Comparison of ENCODE assay signal across 27 cellular contexts in the genomic region with DNA sequence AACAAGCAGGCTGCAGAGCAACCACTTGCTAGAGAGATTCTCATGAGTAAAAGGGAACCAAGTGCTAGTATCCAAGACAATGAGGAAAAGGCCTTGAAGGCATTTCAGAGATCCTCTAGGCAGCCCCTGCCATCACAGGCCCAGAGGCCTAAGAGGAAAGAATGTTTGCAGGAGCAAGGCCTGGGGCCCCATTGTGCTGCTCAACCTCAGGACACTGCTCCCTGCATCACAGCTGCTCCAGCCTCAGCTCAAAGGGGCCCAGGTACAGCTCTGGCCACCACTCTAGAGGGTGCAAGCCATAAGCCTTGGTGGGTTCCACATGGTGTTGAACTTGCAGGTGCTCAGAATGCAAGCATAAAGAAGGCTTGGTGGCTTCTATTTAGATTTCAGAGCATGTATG.
"Had no signal": no experiment of that assay in that cellular context is flagged by ENCODE, and none has a peak within 500 bp of the region (broad histone marks: within the 10 kb centered on the region; RNA-seq: fewer than 3 reads in every experiment).

No MANE protein-coding gene starts in this region.

- ATAC-seq: heart right ventricle; left cardiac atrium; left lobe of liver; lower lobe of right lung; natural killer cell; right lobe of liver; stimulated activated effector memory CD8-positive, alpha-beta T cell treated with anti-CD3 and anti-CD28 coated beads, Interleukin-12 subunit alpha, Interleukin-12 subunit beta, amount 100 ng/mL, for 72 hours; upper lobe of right lung had no signal

- H3K4me2 ChIP-seq: hepatocyte, neural progenitor cell had no signal

- DNase-seq: heart right ventricle; kidney glomerular epithelial cell; left cardiac atrium; lower lobe of right lung; mammary epithelial cell; mesenchymal stem cell; naive B cell; natural killer cell; nephron progenitor cell; ovary; right lobe of liver; stimulated activated CD4-positive, alpha-beta T cell treated with anti-CD3 and anti-CD28 coated beads, Interleukin-12 subunit alpha, Interleukin-12 subunit beta, amount 100 ng/mL, for 4 hours; stimulated activated CD4-positive, alpha-beta T cell treated with anti-CD3 and anti-CD28 coated beads, Interleukin-4, amount 100 ng/mL, for 24 hours; stimulated activated naive CD4-positive, alpha-beta T cell; trophoblast cell; upper lobe of right lung had no signal

- H2AFZ ChIP-seq: hepatocyte, neural progenitor cell had no signal

- H3K4me1 ChIP-seq: heart right ventricle, lower lobe of right lung, neural progenitor cell, right atrium auricular region, right lobe of liver, tibial artery, upper lobe of right lung had no signal

- H3K9ac ChIP-seq: neural progenitor cell had no signal

- H3K27me3 ChIP-seq: hepatocyte, neural progenitor cell, ovary, right atrium auricular region, right lobe of liver, suprapubic skin, upper lobe of right lung had no signal

- H3K4me3 ChIP-seq: heart right ventricle, hepatocyte, lower lobe of right lung, neural progenitor cell, ovary, right atrium auricular region, right lobe of liver, skin epidermis, suprapubic skin, thoracic aorta, tibial artery, upper lobe of right lung had no signal

- H3K27ac ChIP-seq: heart right ventricle, hepatocyte, lower lobe of right lung, neural progenitor cell, ovary, right atrium auricular region, right lobe of liver, skin epidermis, suprapubic skin, thoracic aorta, tibial artery, upper lobe of right lung had no signal

- H3K79me2 ChIP-seq: hepatocyte had no signal

- H3K36me3 ChIP-seq: heart right ventricle, lower lobe of right lung, neural progenitor cell, ovary, right atrium auricular region, right lobe of liver, suprapubic skin, thoracic aorta, tibial artery, upper lobe of right lung had no signal

- H3K9me3 ChIP-seq: lower lobe of right lung, ovary, right lobe of liver, suprapubic skin, thoracic aorta, upper lobe of right lung had no signal

- FAIRE-seq: keratinocyte, urothelium cell line had no signal
